Comparison of ENCODE assay signal across 1 cellular context in genomic region chr11:58776891-58777451, GRCh38.
TF ChIP-seq lines count a peak whose summit lies in the region.

No MANE protein-coding gene starts in this region.

TF ChIP-seq in K562, 482 proteins besides CTCF, POLR2A, EP300 and RAD21 (continued from another document and continues in another):
- peak; percentile 91 for TF ChIP-seq ZNF592 (IDR thresholded peaks at IDR 0.05)
- peak; percentile 90 for TF ChIP-seq MEIS2 (IDR thresholded peaks at IDR 0.05; ENCODE audit: partially characterized antibody)
- no peak for TF ChIP-seq RFX1 (IDR thresholded peaks at IDR 0.05)
- TF ChIP-seq ZZZ3 (IDR thresholded peaks at IDR 0.05): no peak
- TF ChIP-seq RAD51 (IDR thresholded peaks at IDR 0.05; ENCODE audit: borderline replicate concordance, low read depth): 0 out of 2 replicates have a peak, but pooled peaks have one; percentile 44
- no peak for TF ChIP-seq ESRRB (CRISPR knock-in tag; IDR thresholded peaks at IDR 0.05; ENCODE audit: borderline replicate concordance)
- no peak for TF ChIP-seq KAT7 (CRISPR knock-in tag; IDR thresholded peaks at IDR 0.05; ENCODE audit: borderline replicate concordance)
- TF ChIP-seq, protein P1, sequence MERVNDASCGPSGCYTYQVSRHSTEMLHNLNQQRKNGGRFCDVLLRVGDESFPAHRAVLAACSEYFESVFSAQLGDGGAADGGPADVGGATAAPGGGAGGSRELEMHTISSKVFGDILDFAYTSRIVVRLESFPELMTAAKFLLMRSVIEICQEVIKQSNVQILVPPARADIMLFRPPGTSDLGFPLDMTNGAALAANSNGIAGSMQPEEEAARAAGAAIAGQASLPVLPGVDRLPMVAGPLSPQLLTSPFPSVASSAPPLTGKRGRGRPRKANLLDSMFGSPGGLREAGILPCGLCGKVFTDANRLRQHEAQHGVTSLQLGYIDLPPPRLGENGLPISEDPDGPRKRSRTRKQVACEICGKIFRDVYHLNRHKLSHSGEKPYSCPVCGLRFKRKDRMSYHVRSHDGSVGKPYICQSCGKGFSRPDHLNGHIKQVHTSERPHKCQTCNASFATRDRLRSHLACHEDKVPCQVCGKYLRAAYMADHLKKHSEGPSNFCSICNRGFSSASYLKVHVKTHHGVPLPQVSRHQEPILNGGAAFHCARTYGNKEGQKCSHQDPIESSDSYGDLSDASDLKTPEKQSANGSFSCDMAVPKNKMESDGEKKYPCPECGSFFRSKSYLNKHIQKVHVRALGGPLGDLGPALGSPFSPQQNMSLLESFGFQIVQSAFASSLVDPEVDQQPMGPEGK (CRISPR knock-in tag; IDR thresholded peaks at IDR 0.05; ENCODE audit: borderline replicate concordance): no peak
- TF ChIP-seq EP400 (IDR thresholded peaks at IDR 0.05): peak; percentile 70
- no peak for TF ChIP-seq KLF1 (tag; IDR thresholded peaks at IDR 0.05)
- TF ChIP-seq, protein P2, sequence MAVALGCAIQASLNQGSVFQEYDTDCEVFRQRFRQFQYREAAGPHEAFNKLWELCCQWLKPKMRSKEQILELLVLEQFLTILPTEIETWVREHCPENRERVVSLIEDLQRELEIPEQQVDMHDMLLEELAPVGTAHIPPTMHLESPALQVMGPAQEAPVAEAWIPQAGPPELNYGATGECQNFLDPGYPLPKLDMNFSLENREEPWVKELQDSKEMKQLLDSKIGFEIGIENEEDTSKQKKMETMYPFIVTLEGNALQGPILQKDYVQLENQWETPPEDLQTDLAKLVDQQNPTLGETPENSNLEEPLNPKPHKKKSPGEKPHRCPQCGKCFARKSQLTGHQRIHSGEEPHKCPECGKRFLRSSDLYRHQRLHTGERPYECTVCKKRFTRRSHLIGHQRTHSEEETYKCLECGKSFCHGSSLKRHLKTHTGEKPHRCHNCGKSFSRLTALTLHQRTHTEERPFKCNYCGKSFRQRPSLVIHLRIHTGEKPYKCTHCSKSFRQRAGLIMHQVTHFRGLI (CRISPR knock-in tag; IDR thresholded peaks at IDR 0.05): no peak
- no peak for TF ChIP-seq WHSC1 (IDR thresholded peaks at IDR 0.05; ENCODE audit: low read length)
- peak; percentile 86 for TF ChIP-seq SMARCE1 (IDR thresholded peaks at IDR 0.05)
- no peak for TF ChIP-seq FOXP4 (CRISPR knock-in tag; IDR thresholded peaks at IDR 0.05; ENCODE audit: borderline replicate concordance)
- TF ChIP-seq KAT2B (IDR thresholded peaks at IDR 0.05; ENCODE audit: low read depth, low read length): no peak
- no peak for TF ChIP-seq NUFIP1 (IDR thresholded peaks at IDR 0.05; ENCODE audit: partially characterized antibody)
- no peak for TF ChIP-seq ZFP36 (IDR thresholded peaks at IDR 0.05; ENCODE audit: low read depth, low read length, partially characterized antibody)
- no peak for TF ChIP-seq ZNF121 (CRISPR knock-in tag; conservative IDR thresholded peaks at IDR 0.05)
- TF ChIP-seq ZNF232 (CRISPR knock-in tag; IDR thresholded peaks at IDR 0.05): no peak
- no peak for TF ChIP-seq ZNF436 (CRISPR knock-in tag; IDR thresholded peaks at IDR 0.05)
- TF ChIP-seq JUND (IDR thresholded peaks at IDR 0.05; ENCODE audit: borderline replicate concordance, low read depth, low read length): peak; percentile 72; the same call in 1 of the 2 replicates
- TF ChIP-seq JUND (tag; IDR thresholded peaks at IDR 0.05; ENCODE audit: borderline replicate concordance, low read depth, low read length): no peak; the same call in 2 of the 3 replicates
- TF ChIP-seq TAF1 (IDR thresholded peaks at IDR 0.05; ENCODE audit: control insufficient read depth, extremely low read depth, insufficient read depth, low read length, severe bottlenecking): peak; percentile 39
- no peak for TF ChIP-seq NELFE (IDR thresholded peaks at IDR 0.05; ENCODE audit: insufficient read depth, insufficient read length)
- no peak for TF ChIP-seq ZNF311 (CRISPR knock-in tag; IDR thresholded peaks at IDR 0.05)
- TF ChIP-seq BRF1 (IDR thresholded peaks at IDR 0.05; ENCODE audit: borderline replicate concordance, extremely low read depth, insufficient read length): no peak
- TF ChIP-seq E2F5 (CRISPR knock-in tag; IDR thresholded peaks at IDR 0.05): no peak
- TF ChIP-seq RBFOX2 (IDR thresholded peaks at IDR 0.05; ENCODE audit: low read depth, low read length): peak; percentile 51
- no peak for TF ChIP-seq ZBTB1 (CRISPR knock-in tag; IDR thresholded peaks at IDR 0.05; ENCODE audit: borderline replicate concordance, low read depth)
- TF ChIP-seq SOX6 (IDR thresholded peaks at IDR 0.05): peak; percentile 92
- TF ChIP-seq SIRT6 (IDR thresholded peaks at IDR 0.05; ENCODE audit: low read depth, low read length): no peak
- no peak for TF ChIP-seq ZNF584 (CRISPR knock-in tag; IDR thresholded peaks at IDR 0.05; ENCODE audit: low read depth)
- no peak for TF ChIP-seq GTF2F1 (IDR thresholded peaks at IDR 0.05; ENCODE audit: low read depth, low read length)
- TF ChIP-seq PHB (CRISPR knock-in tag; IDR thresholded peaks at IDR 0.05): no peak
- no peak for TF ChIP-seq ZNF165 (CRISPR knock-in tag; IDR thresholded peaks at IDR 0.05; ENCODE audit: borderline replicate concordance)
- TF ChIP-seq PRPF4 (IDR thresholded peaks at IDR 0.05; ENCODE audit: insufficient read depth, low read depth, low read length, poor library complexity, severe bottlenecking): no peak
- peak; percentile 93 for TF ChIP-seq SMARCC2 (IDR thresholded peaks at IDR 0.05; ENCODE audit: low read depth)
- TF ChIP-seq DMBX1 (CRISPR knock-in tag; IDR thresholded peaks at IDR 0.05; ENCODE audit: borderline replicate concordance): no peak; the same call in 1 of the 2 replicates
- no peak for TF ChIP-seq ZNF384 (IDR thresholded peaks at IDR 0.05; ENCODE audit: low read depth, low read length)
- TF ChIP-seq, protein P3, sequence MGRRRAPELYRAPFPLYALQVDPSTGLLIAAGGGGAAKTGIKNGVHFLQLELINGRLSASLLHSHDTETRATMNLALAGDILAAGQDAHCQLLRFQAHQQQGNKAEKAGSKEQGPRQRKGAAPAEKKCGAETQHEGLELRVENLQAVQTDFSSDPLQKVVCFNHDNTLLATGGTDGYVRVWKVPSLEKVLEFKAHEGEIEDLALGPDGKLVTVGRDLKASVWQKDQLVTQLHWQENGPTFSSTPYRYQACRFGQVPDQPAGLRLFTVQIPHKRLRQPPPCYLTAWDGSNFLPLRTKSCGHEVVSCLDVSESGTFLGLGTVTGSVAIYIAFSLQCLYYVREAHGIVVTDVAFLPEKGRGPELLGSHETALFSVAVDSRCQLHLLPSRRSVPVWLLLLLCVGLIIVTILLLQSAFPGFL (CRISPR knock-in tag; IDR thresholded peaks at IDR 0.05): no peak
- TF ChIP-seq ZKSCAN8 (CRISPR knock-in tag; IDR thresholded peaks at IDR 0.05): 0 out of 2 replicates have a peak, but pooled peaks have one; percentile 50
- TF ChIP-seq, protein P4, sequence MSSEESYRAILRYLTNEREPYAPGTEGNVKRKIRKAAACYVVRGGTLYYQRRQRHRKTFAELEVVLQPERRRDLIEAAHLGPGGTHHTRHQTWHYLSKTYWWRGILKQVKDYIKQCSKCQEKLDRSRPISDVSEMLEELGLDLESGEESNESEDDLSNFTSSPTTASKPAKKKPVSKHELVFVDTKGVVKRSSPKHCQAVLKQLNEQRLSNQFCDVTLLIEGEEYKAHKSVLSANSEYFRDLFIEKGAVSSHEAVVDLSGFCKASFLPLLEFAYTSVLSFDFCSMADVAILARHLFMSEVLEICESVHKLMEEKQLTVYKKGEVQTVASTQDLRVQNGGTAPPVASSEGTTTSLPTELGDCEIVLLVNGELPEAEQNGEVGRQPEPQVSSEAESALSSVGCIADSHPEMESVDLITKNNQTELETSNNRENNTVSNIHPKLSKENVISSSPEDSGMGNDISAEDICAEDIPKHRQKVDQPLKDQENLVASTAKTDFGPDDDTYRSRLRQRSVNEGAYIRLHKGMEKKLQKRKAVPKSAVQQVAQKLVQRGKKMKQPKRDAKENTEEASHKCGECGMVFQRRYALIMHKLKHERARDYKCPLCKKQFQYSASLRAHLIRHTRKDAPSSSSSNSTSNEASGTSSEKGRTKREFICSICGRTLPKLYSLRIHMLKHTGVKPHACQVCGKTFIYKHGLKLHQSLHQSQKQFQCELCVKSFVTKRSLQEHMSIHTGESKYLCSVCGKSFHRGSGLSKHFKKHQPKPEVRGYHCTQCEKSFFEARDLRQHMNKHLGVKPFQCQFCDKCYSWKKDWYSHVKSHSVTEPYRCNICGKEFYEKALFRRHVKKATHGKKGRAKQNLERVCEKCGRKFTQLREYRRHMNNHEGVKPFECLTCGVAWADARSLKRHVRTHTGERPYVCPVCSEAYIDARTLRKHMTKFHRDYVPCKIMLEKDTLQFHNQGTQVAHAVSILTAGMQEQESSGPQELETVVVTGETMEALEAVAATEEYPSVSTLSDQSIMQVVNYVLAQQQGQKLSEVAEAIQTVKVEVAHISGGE (CRISPR knock-in tag; IDR thresholded peaks at IDR 0.05): peak in 1 of 3 experiments; percentile 55; a peak in 1 of 6 replicates
- TF ChIP-seq ZBTB7A (IDR thresholded peaks at IDR 0.05; ENCODE audit: borderline replicate concordance, control insufficient read depth, low read depth, low read length): no peak
- TF ChIP-seq, protein P5, sequence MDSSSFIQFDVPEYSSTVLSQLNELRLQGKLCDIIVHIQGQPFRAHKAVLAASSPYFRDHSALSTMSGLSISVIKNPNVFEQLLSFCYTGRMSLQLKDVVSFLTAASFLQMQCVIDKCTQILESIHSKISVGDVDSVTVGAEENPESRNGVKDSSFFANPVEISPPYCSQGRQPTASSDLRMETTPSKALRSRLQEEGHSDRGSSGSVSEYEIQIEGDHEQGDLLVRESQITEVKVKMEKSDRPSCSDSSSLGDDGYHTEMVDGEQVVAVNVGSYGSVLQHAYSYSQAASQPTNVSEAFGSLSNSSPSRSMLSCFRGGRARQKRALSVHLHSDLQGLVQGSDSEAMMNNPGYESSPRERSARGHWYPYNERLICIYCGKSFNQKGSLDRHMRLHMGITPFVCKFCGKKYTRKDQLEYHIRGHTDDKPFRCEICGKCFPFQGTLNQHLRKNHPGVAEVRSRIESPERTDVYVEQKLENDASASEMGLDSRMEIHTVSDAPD (CRISPR knock-in tag; IDR thresholded peaks at IDR 0.05): no peak
- TF ChIP-seq ZNF830 (CRISPR knock-in tag; IDR thresholded peaks at IDR 0.05): no peak
- TF ChIP-seq MTA3 (IDR thresholded peaks at IDR 0.05; ENCODE audit: borderline replicate concordance): peak; percentile 51; the same call in 1 of the 2 replicates
- no peak for TF ChIP-seq SLC30A9 (CRISPR knock-in tag; IDR thresholded peaks at IDR 0.05)
- no peak for TF ChIP-seq POU5F1 (IDR thresholded peaks at IDR 0.05; ENCODE audit: borderline replicate concordance, low read depth, low read length, partially characterized antibody)
- TF ChIP-seq, protein P6, sequence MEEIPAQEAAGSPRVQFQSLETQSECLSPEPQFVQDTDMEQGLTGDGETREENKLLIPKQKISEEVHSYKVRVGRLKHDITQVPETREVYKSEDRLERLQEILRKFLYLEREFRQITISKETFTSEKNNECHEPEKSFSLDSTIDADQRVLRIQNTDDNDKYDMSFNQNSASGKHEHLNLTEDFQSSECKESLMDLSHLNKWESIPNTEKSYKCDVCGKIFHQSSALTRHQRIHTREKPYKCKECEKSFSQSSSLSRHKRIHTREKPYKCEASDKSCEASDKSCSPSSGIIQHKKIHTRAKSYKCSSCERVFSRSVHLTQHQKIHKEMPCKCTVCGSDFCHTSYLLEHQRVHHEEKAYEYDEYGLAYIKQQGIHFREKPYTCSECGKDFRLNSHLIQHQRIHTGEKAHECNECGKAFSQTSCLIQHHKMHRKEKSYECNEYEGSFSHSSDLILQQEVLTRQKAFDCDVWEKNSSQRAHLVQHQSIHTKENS (CRISPR knock-in tag; IDR thresholded peaks at IDR 0.05): no peak
- TF ChIP-seq GATAD2A (IDR thresholded peaks at IDR 0.05): peak; percentile 66; the same call in 1 of the 2 replicates
- peak; percentile 45; the same call in 1 of the 2 replicates for TF ChIP-seq NCOA6 (IDR thresholded peaks at IDR 0.05)
- TF ChIP-seq ZNF134 (CRISPR knock-in tag; conservative IDR thresholded peaks at IDR 0.05): no peak
